Comparison of ENCODE assay signal across 8 cellular contexts in genomic region chr10:102422586-102423129, GRCh38. TPM values are rescaled to one million over a fixed set of nuclear protein-coding genes. Genes with fewer than 3 reads are reported as not detected.
DNase-seq lines count a peak whose midpoint lies in the region; ATAC-seq and TF ChIP-seq lines count a peak whose summit lies in the region.

No MANE protein-coding gene starts in this region.

- TF ChIP-seq CTCF in mesothelial cell of epicardium (IDR thresholded peaks at IDR 0.05; ENCODE audit: unreplicated experiment) (peak; percentile 62), suprapubic skin (IDR thresholded peaks at IDR 0.05) (peak in 1 of 2 donors; percentile 81)

- no peaks in the 10 kb centered on the region for H3K36me3 Mint-ChIP-seq in mesothelial cell of epicardium

- DNase-seq in SIG-M5 treated with dmso at 0.1 percent for 504 hours (lab: John Stamatoyannopoulos, UW; ENCODE audit: unreplicated experiment) (peak; percentile 61), SIG-M5 (lab: John Stamatoyannopoulos, UW) (no peak), KBM-7 (peak; percentile 75), erythroblast (lab: John Stamatoyannopoulos, UW) (peak; percentile 82 to 87), mesothelial cell of epicardium (ENCODE audit: low spot score in 2 of 2, unreplicated experiment in 2 of 2) (peak in 1 of 2 experiments; percentile 74), suprapubic skin (ENCODE audit: low spot score in 2 of 2) (peak in 1 of 2 donors; percentile 83)
- peak; percentile 61 for DNase-seq in activated CD4-positive, CD25-positive, alpha-beta regulatory T cell treated with anti-CD3 and anti-CD28 coated beads, Interleukin-2, amount 50 U/mL, for 72 hours

- peaks cover 19% of the 10 kb centered on the region for H3K27me3 Mint-ChIP-seq in mesothelial cell of epicardium (ENCODE audit: low read depth)

- H3K27ac ChIP-seq in suprapubic skin = peak overlapping the region; percentile 88

- H3K9me3 ChIP-seq in suprapubic skin = no peaks in the 10 kb centered on the region

- peaks cover 39% of the 10 kb centered on the region for H3K4me1 ChIP-seq in suprapubic skin

- H3K4me1 Mint-ChIP-seq in mesothelial cell of epicardium = peaks cover 31% of the 10 kb centered on the region

- 2% methylated on average over 23 of the region's 27 CpGs for WGBS in suprapubic skin

- TF ChIP-seq EP300 in suprapubic skin (IDR thresholded peaks at IDR 0.05) = no peak

- H3K27ac Mint-ChIP-seq in mesothelial cell of epicardium = peak overlapping the region; percentile 67

- no peak for ATAC-seq in GM18517 (IDR thresholded peaks at IDR 0.05; ENCODE audit: unreplicated experiment)

- H3K36me3 ChIP-seq in suprapubic skin = peaks cover 12% of the 10 kb centered on the region

- in situ Hi-C loops in KBM-7 (cut with MboI; ENCODE audit: low pct_unique_long_range_greater_than_20kb, low sequenced_read_pairs) = no loop called here

- peaks cover 17% of the 10 kb centered on the region for H3K27me3 ChIP-seq in suprapubic skin

- peak overlapping the region; percentile 69 for H3K4me3 ChIP-seq in suprapubic skin

- TF ChIP-seq POLR2A in erythroblast (IDR thresholded peaks at IDR 0.05; ENCODE audit: low read length) = no peak
- TF ChIP-seq POLR2A in suprapubic skin (IDR thresholded peaks at IDR 0.05) = no peak

- no peaks in the 10 kb centered on the region for H3K9me3 Mint-ChIP-seq in mesothelial cell of epicardium

- peak overlapping the region; percentile 93 for H3K4me3 Mint-ChIP-seq in mesothelial cell of epicardium

RNA-seq across cellular contexts. Expression of gene FBXL15, which starts 2.0 kb away (rescaled TPM):
- 9.4 to 11.7 TPM (median 10.1 TPM) in 3 replicates for total RNA-seq in mesothelial cell of epicardium
- total RNA-seq in suprapubic skin = 10 to 100 TPM; 12.5 to 17.9 (median 13.8) TPM

RNA-seq across cellular contexts. Expression of gene PSD, which starts 4.1 kb away (rescaled TPM):
- total RNA-seq in mesothelial cell of epicardium (12.4 to 14.3 TPM (median 13.4 TPM) in 3 replicates), suprapubic skin (1 to 10 TPM; 1.7 to 4.8 (median 2.1) TPM)

RNA-seq across cellular contexts. Expression of gene CUEDC2, which starts 9.7 kb away (rescaled TPM):
- total RNA-seq in mesothelial cell of epicardium (75.0 to 80.5 TPM (median 75.6 TPM) in 3 replicates), suprapubic skin (10 to 100 TPM; 25.0 to 61.2 (median 40.2) TPM)

RNA-seq across cellular contexts. Expression of gene NFKB2, which starts 27.2 kb away (rescaled TPM):
- total RNA-seq in mesothelial cell of epicardium (51.7 to 56.6 TPM (median 55.8 TPM) in 3 replicates), suprapubic skin (10 to 100 TPM; 14.4 to 18.5 (median 16.0) TPM)

RNA-seq across cellular contexts. Expression of gene C10orf95, which starts 28.7 kb away (rescaled TPM):
- total RNA-seq in mesothelial cell of epicardium (not detected in 3 replicates), suprapubic skin (1 to 10 TPM; 1.4 to 7.1 (median 5.4) TPM)
